Comparison of ENCODE assay signal across 6 cellular contexts in genomic region chr20:8853211-8853610, GRCh38.
A peak's percentile ranks its signal among the peaks of the same experiment; 100 is the strongest.
DNase-seq lines count a peak whose midpoint lies in the region; ATAC-seq, FAIRE-seq and TF ChIP-seq lines count a peak whose summit lies in the region.
"Not testable (repeated sequence)": the region's sequence is repeated elsewhere in the genome, so short reads cannot be mapped to it uniquely, and the experiment has no call there.

No MANE protein-coding gene starts in this region.

- not testable (repeated sequence) for H3K27ac ChIP-seq in HCT116 (ENCODE audit: low read depth, low read length); endothelial cell of umbilical vein (ENCODE audit: insufficient read depth, low read depth, low read length); pancreas
- H3K27ac ChIP-seq in RWPE2 (ENCODE audit: poor library complexity, severe bottlenecking) (peak overlapping the region; percentile 81), body of pancreas (peak overlapping the region in 1 of 4 donors; percentile 34)

- not testable (repeated sequence) for H3K9ac ChIP-seq in HCT116 (ENCODE audit: low read length); endothelial cell of umbilical vein (replicated peaks; ENCODE audit: extremely low read depth, insufficient read depth, low read length)

- dilution Hi-C loops in endothelial cell of umbilical vein (cut with MboI; ENCODE audit: extremely low pct_ligation_motif_present, low sequenced_read_pairs), result not testable (repeated sequence)

- not testable (repeated sequence) for BruUV-seq in HCT116 (replicated peaks; lab: Mats Ljungman, UMichigan); endothelial cell of umbilical vein (replicated peaks; lab: Mats Ljungman, UMichigan)

- H3K36me3 ChIP-seq in HCT116 (ENCODE audit: control insufficient read depth in 1 of 2, insufficient read depth in 2 of 2, low read length in 2 of 2); RWPE2 (ENCODE audit: low read depth); body of pancreas (replicated peaks in 1 of 2; ENCODE audit: insufficient read depth in 1 of 2, low read depth in 2 of 2); endothelial cell of umbilical vein (ENCODE audit: control insufficient read depth in 2 of 2, extremely low read depth in 1 of 2, insufficient read depth in 2 of 2, low read length in 2 of 2); pancreas: not testable (repeated sequence)

- not testable (repeated sequence) for TF ChIP-seq CTCF in HCT116 (IDR thresholded peaks at IDR 0.05 in 2 of 3, conservative IDR thresholded peaks at IDR 0.05 in 1 of 3; ENCODE audit: borderline replicate concordance in 1 of 3, insufficient read depth in 1 of 3, low read depth in 2 of 3, low read length in 2 of 3); RWPE2 (IDR thresholded peaks at IDR 0.05; ENCODE audit: poor library complexity, severe bottlenecking); body of pancreas (IDR thresholded peaks at IDR 0.05); endothelial cell of umbilical vein (IDR thresholded peaks at IDR 0.05; ENCODE audit: extremely low read depth in 1 of 2, insufficient read depth in 1 of 2, low read depth in 1 of 2, low read length in 2 of 2); pancreas (IDR thresholded peaks at IDR 0.05)

- POLR2A ChIA-PET in HCT116 (lab: Charles Lee); endothelial cell of umbilical vein (lab: Charles Lee): not testable (repeated sequence)

- not testable (repeated sequence) for TF ChIP-seq RAD21 in HCT116 (IDR thresholded peaks at IDR 0.05; ENCODE audit: low read depth)

- H3K4me3 ChIP-seq in HCT116 (replicated peaks in 1 of 2; ENCODE audit: low read depth in 1 of 2, low read length in 2 of 2); RWPE2 (ENCODE audit: severe bottlenecking); body of pancreas; endothelial cell of umbilical vein (replicated peaks in 1 of 3; ENCODE audit: insufficient read depth in 1 of 3, low read depth in 1 of 3, low read length in 3 of 3); pancreas: not testable (repeated sequence)

- H3K4me1 ChIP-seq in HCT116 (ENCODE audit: control insufficient read depth in 1 of 2, insufficient read depth in 2 of 2, low read length in 2 of 2); body of pancreas; pancreas: not testable (repeated sequence)
- H3K4me1 ChIP-seq in RWPE2 (ENCODE audit: insufficient read depth, poor library complexity, severe bottlenecking), result peaks cover 15% of the 10 kb centered on the region
- H3K4me1 ChIP-seq in endothelial cell of umbilical vein (ENCODE audit: control insufficient read depth, extremely low read depth, insufficient read depth, low read length), result peaks cover 13% of the 10 kb centered on the region

- DNase-seq in HCT116 (ENCODE audit: low read depth, low spot score); RWPE2 (ENCODE audit: low spot score); body of pancreas; endothelial cell of umbilical vein (ENCODE audit: low read depth, low spot score); left colon; pancreas: not testable (repeated sequence)

- not testable (repeated sequence) for H3K9me2 ChIP-seq in HCT116 (ENCODE audit: insufficient read depth)

- CTCF ChIA-PET in HCT116 (lab: Charles Lee) (interaction anchor here (0.6 to 1.6 kb wide), 17 partner anchors 12 to 539 kb away, joined by 3 to 26 read pairs (median 3); no protein-coding TSS in a partner anchor), endothelial cell of umbilical vein (lab: Charles Lee) (interaction anchor here (0.5 to 2.4 kb wide), 92 partner anchors 9 to 1047 kb away, joined by 3 to 45 read pairs (median 6); partner anchors contain the start of gene PLCB4)

- peak; percentile 4; the same call in 1 of the 2 replicates for ATAC-seq in HCT116
- ATAC-seq in RWPE2 (ENCODE audit: low read depth), result not testable (repeated sequence)
- ATAC-seq in body of pancreas, result peak; percentile 35
- ATAC-seq in left colon, result peak; percentile 68
- ATAC-seq in pancreas, result peak; percentile 61 to 71 (median 62)

- H3K9me3 ChIP-seq in HCT116 (ENCODE audit: control insufficient read depth in 1 of 2, insufficient read depth in 1 of 2, low read depth in 1 of 2, low read length in 2 of 2); RWPE2 (ENCODE audit: severe bottlenecking); body of pancreas; endothelial cell of umbilical vein (replicated peaks; ENCODE audit: control insufficient read depth, insufficient read depth, low read length); pancreas: not testable (repeated sequence)

- RAD21 ChIA-PET in HCT116 (lab: Charles Lee; ENCODE audit: low non-redundant PET in 1 of 2, low total read pairs in 2 of 2, uncharacterized antibody in 2 of 2, unreplicated experiment in 2 of 2), result interaction anchor here (0.8 to 1.3 kb wide), 4 partner anchors 207 to 540 kb away, joined by 3 to 8 read pairs (median 3); no protein-coding TSS in a partner anchor

- 25 to 27% methylated on average over 3 of the region's 3 CpGs for WGBS in body of pancreas, 2 donors
- WGBS in pancreas, 2 donors, result 26 to 32% methylated on average over 3 of the region's 3 CpGs

- H3K79me2 ChIP-seq in HCT116 (ENCODE audit: insufficient read depth, low read length); endothelial cell of umbilical vein (ENCODE audit: control insufficient read depth, insufficient read depth, low read length): not testable (repeated sequence)

- not testable (repeated sequence) for H3K4me2 ChIP-seq in HCT116 (ENCODE audit: low read length); endothelial cell of umbilical vein (ENCODE audit: insufficient read depth, low read length)

- not testable (repeated sequence) for H3K27me3 ChIP-seq in HCT116 (ENCODE audit: insufficient read depth, low read length); RWPE2 (ENCODE audit: insufficient read depth, poor library complexity, severe bottlenecking); body of pancreas; endothelial cell of umbilical vein (ENCODE audit: control insufficient read depth in 2 of 2, insufficient read depth in 2 of 2, low read length in 2 of 2); pancreas

- H3K9me1 ChIP-seq in endothelial cell of umbilical vein (replicated peaks; ENCODE audit: control insufficient read depth, extremely low read depth, insufficient read depth, low read length), result not testable (repeated sequence)

- not testable (repeated sequence) for H2AFZ ChIP-seq in HCT116 (ENCODE audit: low read depth, low read length, poor library complexity, severe bottlenecking); endothelial cell of umbilical vein (ENCODE audit: low read depth, low read length)

- intact Hi-C loops in HCT116 (cut with micrococcal nuclease), result loop anchor here (1.0 to 10.0 kb wide), 2 partner anchors 506 to 542 kb away; no protein-coding TSS in a partner anchor
- intact Hi-C loops in body of pancreas (cut with DNase I), result not testable (repeated sequence)
- intact Hi-C loops in endothelial cell of umbilical vein (cut with micrococcal nuclease), result loop anchor here (1.0 to 10.0 kb wide), 3 partner anchors 63 to 322 kb away; partner anchors contain the start of gene PLCB4
- intact Hi-C loops in left colon (cut with DNase I, micrococcal nuclease), result loop anchor here in 1 of 2 donors (10.0 kb wide), 3 partner anchors 58 to 502 kb away; no protein-coding TSS in a partner anchor
- intact Hi-C loops in pancreas (cut with DNase I), result loop anchor here in 1 of 3 donors (10.0 kb wide), 1 partner anchor 512 kb away; no protein-coding TSS in a partner anchor

- peak; percentile 35 for FAIRE-seq in endothelial cell of umbilical vein (lab: Jason Lieb, UNC)
- FAIRE-seq in pancreas (lab: Jason Lieb, UNC), result not testable (repeated sequence)

- not testable (repeated sequence) for TF ChIP-seq POLR2A in HCT116 (IDR thresholded peaks at IDR 0.05; ENCODE audit: borderline replicate concordance, extremely low read depth, insufficient read depth, insufficient read length); body of pancreas (IDR thresholded peaks at IDR 0.05); endothelial cell of umbilical vein (IDR thresholded peaks at IDR 0.05; ENCODE audit: low read depth, low read length)

- not testable (repeated sequence) for H4K20me1 ChIP-seq in HCT116 (ENCODE audit: insufficient read depth); endothelial cell of umbilical vein (replicated peaks; ENCODE audit: control insufficient read depth, extremely low read depth, insufficient read depth, low read length)
